26 cellular contexts compared by ENCODE assay signal in genomic region chr17:22145605-22146178, GRCh38.
"Had no signal": no experiment of that assay in that cellular context is flagged by ENCODE, and none has a peak within 500 bp of the region (broad histone marks: within the 10 kb centered on the region; RNA-seq: fewer than 3 reads in every experiment).

No MANE protein-coding gene starts in this region.

- H3K4me1 ChIP-seq: colonic mucosa, esophagus muscularis mucosa, foreskin keratinocyte, gastroesophageal sphincter, heart left ventricle, left lung, pancreas, right lobe of liver, stomach, thyroid gland had no signal

- H3K27me3 Mint-ChIP-seq: progenitor cell of endocrine pancreas had no signal

- DNase-seq: colonic mucosa; dermis blood vessel endothelial cell; effector memory CD4-positive, alpha-beta T cell; foreskin keratinocyte; heart left ventricle; left cardiac atrium; natural killer cell; right lobe of liver; small intestine; stimulated activated CD4-positive, alpha-beta T cell treated with anti-CD3 and anti-CD28 coated beads, Interleukin-15, amount 100 ng/mL, for 24 hours; stimulated activated CD4-positive, alpha-beta T cell treated with anti-CD3 and anti-CD28 coated beads, Interleukin-2, amount 100 ng/mL, for 48 hours; stimulated activated CD8-positive, alpha-beta memory T cell treated with anti-CD3 and anti-CD28 coated beads, Interleukin-4, amount 100 ng/mL, for 48 hours; stimulated activated naive CD4-positive, alpha-beta T cell treated with Interleukin-2 at 50 U/mL for 16 hours; stomach; thyroid gland; trophoblast cell had no signal

- FAIRE-seq: endothelial cell of umbilical vein, urothelium cell line had no signal

- ATAC-seq: gastroesophageal sphincter, left cardiac atrium, natural killer cell, pancreas had no signal

- H3K36me3 ChIP-seq: colonic mucosa, esophagus muscularis mucosa, gastroesophageal sphincter, heart left ventricle, left lung, neutrophil, pancreas, right lobe of liver, stomach, thyroid gland had no signal

- H3K4me1 Mint-ChIP-seq: natural killer cell, neural crest cell had no signal

- H3K4me3 Mint-ChIP-seq: natural killer cell, neural crest cell had no signal

- H3K9me3 ChIP-seq: colonic mucosa, esophagus muscularis mucosa, gastroesophageal sphincter, neutrophil, pancreas, right lobe of liver, thyroid gland had no signal

- H3K27ac ChIP-seq: colonic mucosa, esophagus muscularis mucosa, foreskin keratinocyte, gastroesophageal sphincter, heart left ventricle, hepatocyte, left lung, neutrophil, pancreas, right lobe of liver, stomach, thyroid gland had no signal

- H3K4me3 ChIP-seq: colonic mucosa, esophagus muscularis mucosa, gastroesophageal sphincter, heart left ventricle, hepatocyte, left lung, pancreas, right lobe of liver, stomach, thyroid gland had no signal

- H3K27ac Mint-ChIP-seq: natural killer cell, progenitor cell of endocrine pancreas had no signal
